In the genomic region with DNA sequence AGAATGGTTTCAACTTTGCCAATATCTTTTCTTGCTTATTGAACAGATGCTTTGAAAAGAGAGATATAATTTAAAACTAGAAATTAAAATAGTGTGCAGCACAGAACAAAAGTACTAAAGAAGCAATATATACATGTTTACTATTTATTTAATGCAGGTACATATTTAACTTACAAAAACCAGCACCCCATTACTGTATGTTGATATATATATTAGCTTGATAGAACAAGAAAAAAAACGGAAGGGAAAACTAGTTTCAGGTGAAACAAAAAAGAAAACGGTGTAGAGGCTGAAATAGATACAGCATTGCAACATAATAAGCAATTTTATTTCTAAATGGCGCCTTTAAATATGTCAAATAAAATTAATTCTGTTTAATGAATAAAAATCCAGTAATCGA, we compare ENCODE assay signal across 17 cellular contexts. TPM values are rescaled to one million over a fixed set of nuclear protein-coding genes. Genes with fewer than 3 reads are reported as not detected.
"Had no signal": no experiment of that assay in that cellular context is flagged by ENCODE, and none has a peak within 500 bp of the region (broad histone marks: within the 10 kb centered on the region; RNA-seq: fewer than 3 reads in every experiment).

No MANE protein-coding gene starts in this region.

- DNase-seq: activated CD4-positive, alpha-beta memory T cell treated with anti-CD3 and anti-CD28 coated beads, Interleukin-2, amount 10 ng/mL, durations not matched to agents 7 days and 5 days; activated CD4-positive, alpha-beta T cell treated with anti-CD3 and anti-CD28 coated beads for 4 hours; activated T-cell treated with anti-CD3 and anti-CD28 coated beads, Interleukin-2, amount 50 U/mL, for 24 hours; amniotic stem cell; body of pancreas; caudate nucleus; foreskin keratinocyte; stimulated activated CD4-positive, alpha-beta T cell treated with anti-CD3 and anti-CD28 coated beads, Interleukin-15, amount 100 ng/mL, for 24 hours; stimulated activated CD4-positive, alpha-beta T cell treated with anti-CD3 and anti-CD28 coated beads, Interleukin-4, amount 100 ng/mL, for 1 hour; stimulated activated naive CD4-positive, alpha-beta T cell; substantia nigra; trophoblast cell had no signal

- H3K9me3 ChIP-seq: body of pancreas had no signal

- H3K27ac ChIP-seq: coronary artery, foreskin keratinocyte had no signal

- H3K27me3 ChIP-seq: body of pancreas had no signal

- H3K4me1 ChIP-seq: foreskin keratinocyte had no signal

- ATAC-seq: activated naive CD4-positive, alpha-beta T cell treated with anti-CD3 and anti-CD28 coated beads, Interleukin-2, amount 50 U/mL, for 72 hours; body of pancreas; foreskin keratinocyte had no signal

- H3K4me3 ChIP-seq: coronary artery, lung had no signal

RNA-seq across cellular contexts. Expression of a gene that starts 4.0 kb away (rescaled TPM):
- total RNA-seq: activated CD4-positive, alpha-beta memory T cell treated with anti-CD3 and anti-CD28 coated beads, Interleukin-2, amount 10 ng/mL, durations not matched to agents 7 days and 5 days; foreskin keratinocyte; myocyte; skeletal muscle tissue had no signal
- polyA plus RNA-seq: foreskin keratinocyte had no signal
